1 cellular context compared by ENCODE assay signal in the genomic region with DNA sequence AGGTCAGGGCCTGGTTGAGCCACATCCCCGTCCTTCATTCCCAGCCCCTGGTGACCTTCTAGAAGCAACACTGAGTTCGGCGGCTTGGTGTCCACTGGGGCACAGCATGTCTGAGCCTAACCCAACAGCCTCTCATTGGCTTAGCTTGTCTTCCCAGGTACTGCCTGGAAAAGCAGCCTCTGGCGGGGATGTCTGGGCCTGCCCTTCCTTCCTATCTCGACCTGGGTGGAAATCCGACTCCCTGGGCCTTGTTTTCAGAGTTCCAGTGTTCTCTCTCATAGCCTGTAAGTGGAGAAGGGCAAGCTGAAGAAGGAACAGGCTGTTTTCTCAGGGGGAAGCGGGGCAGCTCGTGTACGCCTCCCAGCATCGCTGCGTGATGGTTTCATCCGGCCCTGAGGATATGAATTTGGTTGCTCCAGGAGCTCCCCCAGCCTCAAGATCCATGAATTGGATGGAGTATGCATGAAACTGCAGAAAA.
TF ChIP-seq lines count a peak whose summit lies in the region.

No MANE protein-coding gene starts in this region.

TF ChIP-seq in HepG2, 621 proteins besides CTCF, POLR2A, EP300 and RAD21 (continued from another document):
- TF ChIP-seq, protein P1, sequence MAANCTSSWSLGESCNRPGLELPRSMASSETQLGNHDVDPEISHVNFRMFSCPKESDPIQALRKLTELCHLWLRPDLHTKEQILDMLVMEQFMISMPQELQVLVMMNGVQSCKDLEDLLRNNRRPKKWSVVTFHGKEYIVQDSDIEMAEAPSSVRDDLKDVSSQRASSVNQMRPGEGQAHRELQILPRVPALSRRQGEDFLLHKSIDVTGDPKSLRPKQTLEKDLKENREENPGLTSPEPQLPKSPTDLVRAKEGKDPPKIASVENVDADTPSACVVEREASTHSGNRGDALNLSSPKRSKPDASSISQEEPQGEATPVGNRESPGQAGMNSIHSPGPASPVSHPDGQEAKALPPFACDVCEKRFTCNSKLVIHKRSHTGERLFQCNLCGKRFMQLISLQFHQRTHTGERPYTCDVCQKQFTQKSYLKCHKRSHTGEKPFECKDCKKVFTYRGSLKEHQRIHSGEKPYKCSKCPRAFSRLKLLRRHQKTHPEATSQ (CRISPR knock-in tag; IDR thresholded peaks at IDR 0.05; ENCODE audit: borderline replicate concordance), result no peak
- TF ChIP-seq ZNF713 (CRISPR knock-in tag; IDR thresholded peaks at IDR 0.05) (no peak), NFE2L2 (IDR thresholded peaks at IDR 0.05; ENCODE audit: low read length) (no peak), ETV6 (CRISPR knock-in tag; conservative IDR thresholded peaks at IDR 0.05) (no peak), ZKSCAN5 (CRISPR knock-in tag; IDR thresholded peaks at IDR 0.05) (no peak), MXD4 (CRISPR knock-in tag; IDR thresholded peaks at IDR 0.05) (no peak), ATF7 (IDR thresholded peaks at IDR 0.05) (no peak), ATF7 (CRISPR knock-in tag; IDR thresholded peaks at IDR 0.05) (no peak), ZFY (CRISPR knock-in tag; IDR thresholded peaks at IDR 0.05) (peak; percentile 23; the same call in 1 of the 2 replicates), ZC3H13 (CRISPR knock-in tag; IDR thresholded peaks at IDR 0.05) (no peak), ZFP82 (CRISPR knock-in tag; IDR thresholded peaks at IDR 0.05; ENCODE audit: borderline replicate concordance) (no peak), ZFX (CRISPR knock-in tag; IDR thresholded peaks at IDR 0.05; ENCODE audit: low read depth) (peak; percentile 57; the same call in 1 of the 2 replicates), NCOA2 (CRISPR knock-in tag; IDR thresholded peaks at IDR 0.05) (no peak), ZNF24 (IDR thresholded peaks at IDR 0.05) (no peak), MAFK (conservative IDR thresholded peaks at IDR 0.05 in 1 of 2, IDR thresholded peaks at IDR 0.05 in 1 of 2; ENCODE audit: low read length in 2 of 2) (no peak), ZNF3 (CRISPR knock-in tag; IDR thresholded peaks at IDR 0.05) (no peak), YEATS2 (CRISPR knock-in tag; IDR thresholded peaks at IDR 0.05; ENCODE audit: borderline replicate concordance) (no peak), AGO2 (optimal IDR thresholded peaks at IDR 0.05; ENCODE audit: low read depth, low read length) (peak; percentile 20), ZNF761 (CRISPR knock-in tag; conservative IDR thresholded peaks at IDR 0.05) (no peak), ZNF549 (CRISPR knock-in tag; IDR thresholded peaks at IDR 0.05) (no peak), MZF1 (CRISPR knock-in tag; IDR thresholded peaks at IDR 0.05; ENCODE audit: borderline replicate concordance) (no peak), SAFB2 (CRISPR knock-in tag; IDR thresholded peaks at IDR 0.05; ENCODE audit: borderline replicate concordance, low read depth) (0 out of 2 replicates have a peak, but pooled peaks have one; percentile 20), ZFP90 (CRISPR knock-in tag; IDR thresholded peaks at IDR 0.05; ENCODE audit: borderline replicate concordance) (no peak), DR1 (CRISPR knock-in tag; IDR thresholded peaks at IDR 0.05) (no peak), ARHGAP35 (CRISPR knock-in tag; IDR thresholded peaks at IDR 0.05; ENCODE audit: borderline replicate concordance) (no peak), MED8 (CRISPR knock-in tag; IDR thresholded peaks at IDR 0.05; ENCODE audit: insufficient replicate concordance) (no peak), ZNF878 (CRISPR knock-in tag; IDR thresholded peaks at IDR 0.05) (peak; percentile 40; the same call in 1 of the 2 replicates), KIAA2018 (CRISPR knock-in tag; IDR thresholded peaks at IDR 0.05; ENCODE audit: borderline replicate concordance) (no peak), SAP130 (CRISPR knock-in tag; IDR thresholded peaks at IDR 0.05; ENCODE audit: low read depth) (0 out of 2 replicates have a peak, but pooled peaks have one; percentile 2), SALL1 (CRISPR knock-in tag; IDR thresholded peaks at IDR 0.05) (0 out of 2 replicates have a peak, but pooled peaks have one; percentile 41), ZBTB38 (CRISPR knock-in tag; IDR thresholded peaks at IDR 0.05) (peak; percentile 84), RBFOX2 (IDR thresholded peaks at IDR 0.05; ENCODE audit: low read depth, low read length) (peak; percentile 34), HES4 (CRISPR knock-in tag; IDR thresholded peaks at IDR 0.05; ENCODE audit: borderline replicate concordance) (no peak), CBX5 (CRISPR knock-in tag; IDR thresholded peaks at IDR 0.05; ENCODE audit: borderline replicate concordance) (no peak), RNF2 (conservative IDR thresholded peaks at IDR 0.05; ENCODE audit: low read depth) (no peak), KLF13 (CRISPR knock-in tag; IDR thresholded peaks at IDR 0.05) (no peak), ZNF329 (CRISPR knock-in tag; IDR thresholded peaks at IDR 0.05; ENCODE audit: low read depth) (no peak), FOXA3 (CRISPR knock-in tag; IDR thresholded peaks at IDR 0.05) (no peak), BCL3 (CRISPR knock-in tag; IDR thresholded peaks at IDR 0.05) (no peak), TEAD2 (CRISPR knock-in tag; IDR thresholded peaks at IDR 0.05) (no peak), NFATC3 (CRISPR knock-in tag; IDR thresholded peaks at IDR 0.05) (no peak), ZNF629 (CRISPR knock-in tag; conservative IDR thresholded peaks at IDR 0.05) (no peak), ZNF724P (CRISPR knock-in tag; IDR thresholded peaks at IDR 0.05; ENCODE audit: borderline replicate concordance) (no peak), ZHX1 (CRISPR knock-in tag; IDR thresholded peaks at IDR 0.05; ENCODE audit: low read depth) (no peak)
- TF ChIP-seq, protein P2, sequence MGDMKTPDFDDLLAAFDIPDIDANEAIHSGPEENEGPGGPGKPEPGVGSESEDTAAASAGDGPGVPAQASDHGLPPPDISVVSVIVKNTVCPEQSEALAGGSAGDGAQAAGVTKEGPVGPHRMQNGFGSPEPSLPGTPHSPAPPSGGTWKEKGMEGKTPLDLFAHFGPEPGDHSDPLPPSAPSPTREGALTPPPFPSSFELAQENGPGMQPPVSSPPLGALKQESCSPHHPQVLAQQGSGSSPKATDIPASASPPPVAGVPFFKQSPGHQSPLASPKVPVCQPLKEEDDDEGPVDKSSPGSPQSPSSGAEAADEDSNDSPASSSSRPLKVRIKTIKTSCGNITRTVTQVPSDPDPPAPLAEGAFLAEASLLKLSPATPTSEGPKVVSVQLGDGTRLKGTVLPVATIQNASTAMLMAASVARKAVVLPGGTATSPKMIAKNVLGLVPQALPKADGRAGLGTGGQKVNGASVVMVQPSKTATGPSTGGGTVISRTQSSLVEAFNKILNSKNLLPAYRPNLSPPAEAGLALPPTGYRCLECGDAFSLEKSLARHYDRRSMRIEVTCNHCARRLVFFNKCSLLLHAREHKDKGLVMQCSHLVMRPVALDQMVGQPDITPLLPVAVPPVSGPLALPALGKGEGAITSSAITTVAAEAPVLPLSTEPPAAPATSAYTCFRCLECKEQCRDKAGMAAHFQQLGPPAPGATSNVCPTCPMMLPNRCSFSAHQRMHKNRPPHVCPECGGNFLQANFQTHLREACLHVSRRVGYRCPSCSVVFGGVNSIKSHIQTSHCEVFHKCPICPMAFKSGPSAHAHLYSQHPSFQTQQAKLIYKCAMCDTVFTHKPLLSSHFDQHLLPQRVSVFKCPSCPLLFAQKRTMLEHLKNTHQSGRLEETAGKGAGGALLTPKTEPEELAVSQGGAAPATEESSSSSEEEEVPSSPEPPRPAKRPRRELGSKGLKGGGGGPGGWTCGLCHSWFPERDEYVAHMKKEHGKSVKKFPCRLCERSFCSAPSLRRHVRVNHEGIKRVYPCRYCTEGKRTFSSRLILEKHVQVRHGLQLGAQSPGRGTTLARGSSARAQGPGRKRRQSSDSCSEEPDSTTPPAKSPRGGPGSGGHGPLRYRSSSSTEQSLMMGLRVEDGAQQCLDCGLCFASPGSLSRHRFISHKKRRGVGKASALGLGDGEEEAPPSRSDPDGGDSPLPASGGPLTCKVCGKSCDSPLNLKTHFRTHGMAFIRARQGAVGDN (CRISPR knock-in tag; IDR thresholded peaks at IDR 0.05), result peak; percentile 74
